In the genomic region with DNA sequence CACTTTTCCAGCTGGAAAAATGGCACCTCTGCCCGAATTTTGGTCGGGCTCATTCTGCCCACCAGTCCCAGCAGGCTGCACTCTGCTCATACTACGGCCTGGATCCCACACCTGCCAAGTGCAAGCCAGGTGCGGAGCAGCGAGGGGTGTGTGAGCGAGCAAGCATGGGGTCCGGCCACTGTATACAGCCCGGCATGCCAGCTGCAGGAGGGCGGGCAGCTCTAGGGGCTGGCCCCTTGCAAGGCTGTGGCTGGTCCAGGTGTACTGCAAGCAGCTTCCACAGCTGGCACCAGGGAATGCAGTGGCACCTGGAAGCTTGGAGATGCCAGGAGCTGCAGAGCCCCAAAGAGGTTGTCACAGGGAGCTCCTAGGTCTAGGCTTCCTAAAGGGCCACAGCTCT, we compare ENCODE assay signal across 15 cellular contexts.
"Had no signal": no experiment of that assay in that cellular context is flagged by ENCODE, and none has a peak within 500 bp of the region (broad histone marks: within the 10 kb centered on the region; RNA-seq: fewer than 3 reads in every experiment).

No MANE protein-coding gene starts in this region.

- H3K27me3 ChIP-seq: esophagus muscularis mucosa, neural progenitor cell, thyroid gland, uterus had no signal

- FAIRE-seq: endometrium had no signal

- H3K36me3 ChIP-seq: uterus had no signal

- H3K27ac Mint-ChIP-seq: neural progenitor cell; T-helper 2 cell treated with Interferon-gamma antibody and Interleukin-4, amounts not matched to agents 5 μg/mL and 100 μg/mL, for 36 hours had no signal

- H3K27ac ChIP-seq: neural progenitor cell, parathyroid adenoma, thyroid gland had no signal

- DNase-seq: activated CD4-positive, alpha-beta T cell treated with anti-CD3 and anti-CD28 coated beads, Interleukin-2, amount 50 U/mL, for 4 hours; activated naive CD4-positive, alpha-beta T cell treated with Interleukin-2 at 50 U/mL for 16 hours; dermis blood vessel endothelial cell; glutamatergic neuron; left colon; retina; stimulated activated CD4-positive, alpha-beta T cell treated with anti-CD3 and anti-CD28 coated beads, Interleukin-4, amount 100 ng/mL, for 4 hours; thyroid gland; uterus had no signal

- H3K79me2 ChIP-seq: parathyroid adenoma had no signal

- H3K4me3 ChIP-seq: esophagus muscularis mucosa, thyroid gland, uterus had no signal

- H3K4me2 ChIP-seq: neural progenitor cell had no signal

- H2AFZ ChIP-seq: neural progenitor cell, parathyroid adenoma had no signal

- H3K9me3 Mint-ChIP-seq: neural progenitor cell had no signal

- ATAC-seq: activated CD4-positive, CD25-positive, alpha-beta regulatory T cell treated with anti-CD3 and anti-CD28 coated beads, Interleukin-2, amount 50 U/mL, for 24 hours; left colon had no signal

- H3K9me3 ChIP-seq: esophagus muscularis mucosa, thyroid gland, uterus had no signal

- H3K9ac ChIP-seq: neural progenitor cell, parathyroid adenoma had no signal
